ENCODE assay signal across 12 cellular contexts in the genomic region with DNA sequence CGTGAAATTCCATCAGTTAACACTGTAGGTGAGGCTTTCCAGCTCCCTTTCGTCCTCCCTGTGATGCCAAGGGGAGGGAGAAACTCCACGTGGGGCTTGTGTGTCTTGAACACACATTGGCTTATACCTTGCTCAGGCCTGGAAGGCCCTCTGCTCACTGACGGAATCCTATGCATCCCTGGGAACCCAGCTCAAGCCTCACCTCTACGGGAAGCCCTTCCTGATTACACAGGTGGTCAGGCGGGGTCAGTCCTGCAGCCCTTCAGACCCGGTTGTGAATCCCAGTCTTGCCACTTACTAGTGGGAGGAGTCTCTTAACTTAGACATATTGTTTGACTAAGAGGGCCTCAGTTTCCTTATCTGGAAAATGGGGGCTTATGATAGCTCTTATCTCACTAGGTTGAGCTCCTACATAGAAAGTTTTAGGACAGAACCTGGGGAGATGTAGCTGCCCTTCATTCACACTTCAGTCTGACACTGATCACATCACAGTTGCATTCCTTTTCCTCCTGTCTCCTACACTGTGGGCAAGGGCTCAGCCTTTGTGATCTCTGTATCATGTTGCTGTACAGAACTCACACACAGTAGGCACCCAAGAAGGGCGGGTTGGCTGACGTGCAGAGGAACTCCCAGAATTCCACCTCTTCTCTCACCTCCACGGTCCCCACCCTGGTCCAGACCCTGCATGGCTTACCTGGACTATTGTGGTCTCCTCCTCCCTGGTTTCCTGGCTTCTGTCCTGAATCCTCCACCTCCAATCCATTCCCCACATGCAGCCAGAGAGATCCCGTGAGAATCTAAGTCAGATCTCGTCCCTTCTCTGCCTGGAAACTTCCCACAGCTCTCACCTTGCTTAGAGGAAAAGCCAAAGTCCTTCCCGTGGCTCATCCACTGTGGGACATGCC.
DNase-seq lines count a peak whose midpoint lies in the region; ATAC-seq and TF ChIP-seq lines count a peak whose summit lies in the region.
"Had no signal": no experiment of that assay in that cellular context is flagged by ENCODE, and none has a peak within 500 bp of the region (broad histone marks: within the 10 kb centered on the region; RNA-seq: fewer than 3 reads in every experiment).

No MANE protein-coding gene starts in this region.

- peak overlapping the region; percentile 25 for H3K4ac ChIP-seq in trophoblast cell (ENCODE audit: low read depth, low read length)

- POLR2A ChIA-PET in AG04449 (lab: Yijun Ruan, JAX) = interaction anchor here (1.4 to 2.5 kb wide), 4 partner anchors 12 to 129 kb away, joined by 4 to 13 read pairs (median 8); partner anchors contain the start of gene CEBPB

- peaks cover 20% of the 10 kb centered on the region for H3K4me1 ChIP-seq in RWPE2 (ENCODE audit: insufficient read depth, poor library complexity, severe bottlenecking)
- peaks cover 28 to 48% (median 43%) of the 10 kb centered on the region in 3 donors for H3K4me1 ChIP-seq in esophagus squamous epithelium
- peaks cover 16% of the 10 kb centered on the region in 2 experiments for H3K4me1 ChIP-seq in trophoblast cell (ENCODE audit: control insufficient read depth in 1 of 2, insufficient read depth in 2 of 2, low read length in 2 of 2)

- peak overlapping the region; percentile 7 for H2BK5ac ChIP-seq in trophoblast cell (ENCODE audit: low read depth, low read length, poor library complexity)

- peak overlapping the region; percentile 46 for H2AK5ac ChIP-seq in trophoblast cell (ENCODE audit: low read length)

- H4K91ac ChIP-seq in trophoblast cell (ENCODE audit: low read depth, low read length) = peak overlapping the region; percentile 30

- TF ChIP-seq POLR2A in esophagus squamous epithelium (IDR thresholded peaks at IDR 0.05) = no peak

- whole genome bisulfite sequencing in esophagus squamous epithelium, 2 donors = 51 to 61% methylated on average over 11 to 12 of the region's 13 CpGs
- no CpG with 5 or more reads among the region's 13 CpGs for WGBS in trophoblast cell (ENCODE audit: extremely low coverage, insufficient coverage, insufficient read length)

- no peak overlapping the region for H4K12ac ChIP-seq in trophoblast cell (ENCODE audit: low read depth, low read length)

- DNase-seq in AG04449 (ENCODE audit: low read depth, low spot score) = no peak
- peak; percentile 80 for DNase-seq in RWPE2 (ENCODE audit: low spot score)
- DNase-seq in esophagus squamous epithelium (lab: John Stamatoyannopoulos, UW) = no peak
- DNase-seq in trophoblast cell = no peak
- DNase-seq in HUDEP-2 (lab: John Stamatoyannopoulos, UW; ENCODE audit: unreplicated experiment in 76 of 76) = no peak
- no peak for DNase-seq in stimulated activated CD4-positive, alpha-beta T cell treated with anti-CD3 and anti-CD28 coated beads, Interleukin-4, amount 100 ng/mL, for 4 hours
- no peak for DNase-seq in stimulated activated CD4-positive, alpha-beta T cell treated with anti-CD3 and anti-CD28 coated beads, Interleukin-2, amount 100 ng/mL, for 48 hours
- DNase-seq: activated CD8-positive, alpha-beta T cell treated with anti-CD3 and anti-CD28 coated beads, Interleukin-2, amount 10 ng/mL, durations not matched to agents 7 days and 5 days; NCI-H2227 treated with DMSO at 0.1 percent for 48 hours; stimulated activated CD4-positive, alpha-beta T cell treated with anti-CD3 and anti-CD28 coated beads, Interleukin-4, amount 100 ng/mL, for 24 hours had no signal

- peak overlapping the region; percentile 42 for H3K4me3 ChIP-seq in AG04449 (ENCODE audit: low read depth, low read length)
- H3K4me3 ChIP-seq in RWPE2 (ENCODE audit: severe bottlenecking) = peak overlapping the region; percentile 29
- peak overlapping the region in 3 of 4 donors; percentile 27 to 59 (median 35) for H3K4me3 ChIP-seq in esophagus squamous epithelium
- H3K4me3 ChIP-seq in trophoblast cell (ENCODE audit: low read depth, low read length) = no peak overlapping the region

- H3K27me3 ChIP-seq in RWPE2 (ENCODE audit: insufficient read depth, poor library complexity, severe bottlenecking) (no peaks in the 10 kb centered on the region), esophagus squamous epithelium (no peaks in the 10 kb centered on the region), trophoblast cell (ENCODE audit: insufficient read depth, low read length) (no peaks in the 10 kb centered on the region)

- peaks cover 15% of the 10 kb centered on the region for H3K79me1 ChIP-seq in trophoblast cell (ENCODE audit: low read length)

- intact Hi-C loops in esophagus squamous epithelium (cut with DNase I) = no loop called here

- no peak overlapping the region for H2AFZ ChIP-seq in trophoblast cell (ENCODE audit: insufficient read depth, low read length, poor library complexity)

- H3K9ac ChIP-seq in trophoblast cell (ENCODE audit: low read length) = no peak overlapping the region

- no peak for TF ChIP-seq CTCF in AG04449 (IDR thresholded peaks at IDR 0.05; ENCODE audit: insufficient read depth, low read length, missing control alignments)
- no peak for TF ChIP-seq CTCF in RWPE2 (IDR thresholded peaks at IDR 0.05; ENCODE audit: poor library complexity, severe bottlenecking)
- TF ChIP-seq CTCF in esophagus squamous epithelium (IDR thresholded peaks at IDR 0.05) = no peak

- no peak overlapping the region for H3K4me2 ChIP-seq in trophoblast cell (ENCODE audit: low read length)

- H3K27ac ChIP-seq in RWPE2 (ENCODE audit: poor library complexity, severe bottlenecking) (peak overlapping the region; percentile 86), esophagus squamous epithelium (peak overlapping the region; percentile 81 to 90 (median 84)), trophoblast cell (ENCODE audit: low read depth, low read length) (peak overlapping the region; percentile 30)
- H3K27ac ChIP-seq: C4-2B had no signal

- H2BK12ac ChIP-seq in trophoblast cell (ENCODE audit: low read length) = peak overlapping the region; percentile 81

- peaks cover 2% of the 10 kb centered on the region for H3K79me2 ChIP-seq in trophoblast cell (ENCODE audit: control insufficient read depth, insufficient read depth, low read length, poor library complexity)

- peak overlapping the region; percentile 1 for H4K8ac ChIP-seq in trophoblast cell (ENCODE audit: low read depth, low read length)

- H3K23ac ChIP-seq in trophoblast cell (ENCODE audit: low read length) = no peak overlapping the region

- H3K18ac ChIP-seq in trophoblast cell (ENCODE audit: low read length) = peak overlapping the region; percentile 27

- ATAC-seq in RWPE2 (ENCODE audit: low read depth) (peak; percentile 1; the same call in 2 of the 3 replicates), HG03432 (IDR thresholded peaks at IDR 0.05; ENCODE audit: unreplicated experiment) (no peak)
- ATAC-seq: activated CD8-positive, alpha-beta T cell treated with anti-CD3 and anti-CD28 coated beads, Interleukin-2, amount 10 ng/mL, durations not matched to agents 7 days and 5 days had no signal

- peak overlapping the region; percentile 25 for H3K14ac ChIP-seq in trophoblast cell (ENCODE audit: low read length)

- peak overlapping the region; percentile 45 for H2BK120ac ChIP-seq in trophoblast cell (ENCODE audit: insufficient read depth, low read length, poor library complexity)

- H3K9me3 ChIP-seq in RWPE2 (ENCODE audit: severe bottlenecking) (no peaks in the 10 kb centered on the region), esophagus squamous epithelium (no peaks in the 10 kb centered on the region), trophoblast cell (ENCODE audit: insufficient read depth, low read depth, low read length) (peaks cover 2% of the 10 kb centered on the region)

- CTCF ChIA-PET in AG04449 (lab: Yijun Ruan, JAX) = interaction anchor here (1.0 to 1.1 kb wide), 2 partner anchors 9 to 143 kb away, joined by 3 to 4 read pairs; no protein-coding TSS in a partner anchor

- H3K36me3 ChIP-seq in RWPE2 (ENCODE audit: low read depth) (no peaks in the 10 kb centered on the region), esophagus squamous epithelium (no peaks in the 10 kb centered on the region), trophoblast cell (ENCODE audit: control insufficient read depth in 1 of 2, insufficient read depth in 2 of 2, low read length in 2 of 2) (no peaks in the 10 kb centered on the region)

Comparison
In these comparisons a context has a peak if more than half of its experiments do, and no peak if none do; other contexts are left out.
1. H3K27ac ChIP-seq: peak in every context shown above with its lines; median percentile 86 in RWPE2; 84 in esophagus squamous epithelium; 30 in trophoblast cell.